8 cellular contexts compared by ENCODE assay signal in genomic region chr11:125591659-125592304, GRCh38. TPM values are rescaled to one million over a fixed set of nuclear protein-coding genes. Genes with fewer than 3 reads are reported as not detected.
DNase-seq lines count a peak whose midpoint lies in the region; ATAC-seq and TF ChIP-seq lines count a peak whose summit lies in the region.

No MANE protein-coding gene starts in this region.

- H3K4me3 ChIP-seq in NT2/D1 (ENCODE audit: insufficient read length, low read depth): peak overlapping the region; percentile 84
- H3K4me3 ChIP-seq in osteoblast (ENCODE audit: insufficient read depth, low read length): peak overlapping the region; percentile 87

- peaks cover 46% of the 10 kb centered on the region for H3K79me2 ChIP-seq in osteoblast (ENCODE audit: insufficient read depth, low read length)

- H3K27me3 ChIP-seq in NT2/D1 (ENCODE audit: insufficient read depth, insufficient read length) (no peaks in the 10 kb centered on the region), osteoblast (ENCODE audit: insufficient read depth, low read length) (no peaks in the 10 kb centered on the region)

- peaks cover 7% of the 10 kb centered on the region for H4K20me1 ChIP-seq in osteoblast (ENCODE audit: insufficient read depth, low read length)

- H3K27ac ChIP-seq in osteoblast (ENCODE audit: low read depth, low read length): peak overlapping the region; percentile 99

- no peak for TF ChIP-seq CTCF in osteoblast (IDR thresholded peaks at IDR 0.05; ENCODE audit: extremely low read depth, low read depth, low read length)

- H3K4me2 ChIP-seq in osteoblast (ENCODE audit: insufficient read depth, low read length): peak overlapping the region; percentile 98

- DNase-seq in NCI-H82 (lab: John Stamatoyannopoulos, UW): peak; percentile 58
- no peak for DNase-seq in NCI-H82 treated with DMSO at 0.1 percent for 48 hours (lab: John Stamatoyannopoulos, UW; ENCODE audit: unreplicated experiment)
- DNase-seq in NT2/D1 (ENCODE audit: low read depth, low spot score): peak; percentile 18
- DNase-seq in activated T-helper 9 cell treated with anti-CD3 and anti-CD28 coated beads, Interleukin-2, amount 50 U/mL, for 16 hours (ENCODE audit: low read depth): peak; percentile 9
- DNase-seq in foreskin melanocyte: peak; percentile 78
- DNase-seq in osteoblast (ENCODE audit: insufficient read length, low spot score, missing footprints): peak; percentile 65
- DNase-seq in cerebellar cortex (ENCODE audit: low spot score): no peak

- H3K36me3 ChIP-seq in NT2/D1 (ENCODE audit: insufficient read depth, insufficient read length, low read length) (peaks cover 12% of the 10 kb centered on the region), osteoblast (ENCODE audit: insufficient read depth, low read length) (no peaks in the 10 kb centered on the region)

- H3K9ac ChIP-seq in NT2/D1 (ENCODE audit: insufficient read length, low read depth): peak overlapping the region; percentile 95

- H3K9me3 ChIP-seq in NT2/D1 (ENCODE audit: insufficient read depth, low read length) (no peaks in the 10 kb centered on the region), osteoblast (ENCODE audit: low read depth, low read length) (no peaks in the 10 kb centered on the region)

- H2AFZ ChIP-seq in osteoblast (ENCODE audit: low read length): peak overlapping the region; percentile 98

- ATAC-seq in HG02759 (IDR thresholded peaks at IDR 0.05; ENCODE audit: unreplicated experiment): peak; percentile 18

- H3K4me1 ChIP-seq in NT2/D1 (ENCODE audit: insufficient read depth, insufficient read length) (no peaks in the 10 kb centered on the region), osteoblast (ENCODE audit: insufficient read depth, low read length) (peaks cover 13% of the 10 kb centered on the region)

RNA-seq across cellular contexts. Expression of gene STT3A, which starts 0.9 kb away (rescaled TPM):
- total RNA-seq in osteoblast: 224 and 286 TPM in 2 replicates

RNA-seq across cellular contexts. Expression of gene EI24, which starts 22.5 kb away (rescaled TPM):
- total RNA-seq in osteoblast: 76.0 and 85.2 TPM in 2 replicates

RNA-seq across cellular contexts. Expression of gene CHEK1, which starts 33.2 kb away (rescaled TPM):
- 16.6 and 22.4 TPM in 2 replicates for total RNA-seq in osteoblast

Comparison
In these comparisons a context has a peak if more than half of its experiments do, and no peak if none do; other contexts are left out.
1. DNase-seq: peak in NCI-H82 (single experiment), NT2/D1 (single experiment), activated T-helper 9 cell treated with anti-CD3 and anti-CD28 coated beads, Interleukin-2, amount 50 U/mL, for 16 hours (single experiment), foreskin melanocyte (single experiment) and osteoblast (single experiment); none in NCI-H82 treated with DMSO at 0.1 percent for 48 hours (single experiment) and cerebellar cortex (single experiment).